ENCODE assay signal across 8 cellular contexts in the genomic region with DNA sequence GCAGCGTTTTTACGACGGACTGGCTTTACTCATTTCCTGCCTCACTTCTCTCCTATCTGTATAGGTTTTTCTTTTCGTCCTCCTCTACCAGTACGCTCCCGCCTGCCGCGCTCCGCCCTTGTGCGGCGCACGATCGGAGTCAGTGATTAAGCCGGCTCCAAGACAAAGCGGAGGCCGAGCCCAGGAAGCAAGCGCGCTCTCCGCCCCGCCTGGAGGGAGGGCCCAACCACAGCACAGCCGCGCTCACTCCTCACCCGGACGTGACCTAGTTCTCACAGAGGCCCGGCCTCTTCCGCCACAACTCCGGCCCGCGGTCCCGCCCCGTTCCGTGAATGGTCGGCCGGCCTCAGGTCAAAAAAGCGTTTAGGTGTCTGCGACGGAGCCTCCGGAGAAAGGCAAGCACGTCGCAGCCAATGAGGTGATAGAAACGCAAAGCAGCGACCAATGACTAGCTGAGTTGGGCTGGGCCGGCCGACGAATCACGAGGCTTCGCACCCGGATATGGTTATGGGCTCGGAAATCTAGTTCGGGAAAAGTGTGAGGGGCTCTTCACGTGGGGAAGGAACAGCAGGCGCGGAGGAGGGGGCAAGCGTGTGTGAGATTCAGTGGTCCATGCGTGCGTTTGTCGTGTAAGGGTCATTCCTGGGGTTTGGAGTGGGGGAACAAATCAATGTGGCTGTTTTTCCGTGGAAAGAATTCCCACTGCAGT. TPM values are rescaled to one million over a fixed set of nuclear protein-coding genes. Genes with fewer than 3 reads are reported as not detected.
DNase-seq lines count a peak whose midpoint lies in the region; ATAC-seq and TF ChIP-seq lines count a peak whose summit lies in the region.

A gene with protein sequence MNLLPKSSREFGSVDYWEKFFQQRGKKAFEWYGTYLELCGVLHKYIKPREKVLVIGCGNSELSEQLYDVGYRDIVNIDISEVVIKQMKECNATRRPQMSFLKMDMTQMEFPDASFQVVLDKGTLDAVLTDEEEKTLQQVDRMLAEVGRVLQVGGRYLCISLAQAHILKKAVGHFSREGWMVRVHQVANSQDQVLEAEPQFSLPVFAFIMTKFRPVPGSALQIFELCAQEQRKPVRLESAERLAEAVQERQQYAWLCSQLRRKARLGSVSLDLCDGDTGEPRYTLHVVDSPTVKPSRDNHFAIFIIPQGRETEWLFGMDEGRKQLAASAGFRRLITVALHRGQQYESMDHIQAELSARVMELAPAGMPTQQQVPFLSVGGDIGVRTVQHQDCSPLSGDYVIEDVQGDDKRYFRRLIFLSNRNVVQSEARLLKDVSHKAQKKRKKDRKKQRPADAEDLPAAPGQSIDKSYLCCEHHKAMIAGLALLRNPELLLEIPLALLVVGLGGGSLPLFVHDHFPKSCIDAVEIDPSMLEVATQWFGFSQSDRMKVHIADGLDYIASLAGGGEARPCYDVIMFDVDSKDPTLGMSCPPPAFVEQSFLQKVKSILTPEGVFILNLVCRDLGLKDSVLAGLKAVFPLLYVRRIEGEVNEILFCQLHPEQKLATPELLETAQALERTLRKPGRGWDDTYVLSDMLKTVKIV (plus strand): TSS at position 494 of the 709 bp plus-strand sequence. CDS start 308 bp downstream, outside the sequence.

- peak; percentile 99 for DNase-seq in DMS153 treated with DMSO at 0.1 percent for 48 hours (lab: John Stamatoyannopoulos, UW; ENCODE audit: unreplicated experiment)
- peak; percentile 100 for DNase-seq in KBM-7
- DNase-seq in activated T-cell treated with anti-CD3 and anti-CD28 coated beads, Interleukin-2, amount 50 U/mL, for 24 hours: peak; percentile 98
- DNase-seq in epithelial cell of proximal tubule (ENCODE audit: low read depth): peak; percentile 87
- peak; percentile 99 for DNase-seq in mucosa of gallbladder (ENCODE audit: low spot score)
- DNase-seq in stimulated activated CD8-positive, alpha-beta memory T cell treated with anti-CD3 and anti-CD28 coated beads, Interleukin-4, amount 100 ng/mL, for 4 hours (ENCODE audit: low read depth in 2 of 2, low spot score in 1 of 2): peak; percentile 94 to 98

- H3K27me3 Mint-ChIP-seq in activated T-cell treated with anti-CD3 and anti-CD28 coated beads, Interleukin-2, amount 50 U/mL, for 24 hours: no peaks in the 10 kb centered on the region

- peak within 1 kb of the TSS; percentile 95 for H3K4me3 Mint-ChIP-seq in activated T-cell treated with anti-CD3 and anti-CD28 coated beads, Interleukin-2, amount 50 U/mL, for 24 hours

- in situ Hi-C loops in KBM-7 (cut with MboI; ENCODE audit: low pct_unique_long_range_greater_than_20kb, low sequenced_read_pairs): no loop called here

- peak within 1 kb of the TSS; percentile 98 for H3K27ac Mint-ChIP-seq in activated T-cell treated with anti-CD3 and anti-CD28 coated beads, Interleukin-2, amount 50 U/mL, for 24 hours

- peaks cover 52% of the 10 kb centered on the region for H3K4me1 Mint-ChIP-seq in activated T-cell treated with anti-CD3 and anti-CD28 coated beads, Interleukin-2, amount 50 U/mL, for 24 hours (ENCODE audit: low read depth)

- peaks cover 50% of the 10 kb centered on the region for H3K36me3 Mint-ChIP-seq in activated T-cell treated with anti-CD3 and anti-CD28 coated beads, Interleukin-2, amount 50 U/mL, for 24 hours (ENCODE audit: low read depth)

- TF ChIP-seq CTCF in epithelial cell of proximal tubule (conservative IDR thresholded peaks at IDR 0.05; ENCODE audit: low read depth, low read length): no peak

- peak within 1 kb of the TSS; percentile 84 for H3K4me3 ChIP-seq in epithelial cell of proximal tubule (ENCODE audit: low read depth, low read length)

- peak; percentile 99 for ATAC-seq in GM21717 (IDR thresholded peaks at IDR 0.05; ENCODE audit: unreplicated experiment)

- no peaks in the 10 kb centered on the region for H3K9me3 Mint-ChIP-seq in activated T-cell treated with anti-CD3 and anti-CD28 coated beads, Interleukin-2, amount 50 U/mL, for 24 hours

TF ChIP-seq in PFSK-1, 5 proteins besides CTCF, POLR2A, EP300 and RAD21:
- TF ChIP-seq REST (IDR thresholded peaks at IDR 0.05; ENCODE audit: insufficient read depth in 1 of 2, low read depth in 2 of 2, low read length in 2 of 2) (no peak), SIN3A (IDR thresholded peaks at IDR 0.05; ENCODE audit: borderline replicate concordance, insufficient read depth, low read length) (peak; percentile 16; the same call in 1 of the 2 replicates), TAF1 (IDR thresholded peaks at IDR 0.05; ENCODE audit: borderline replicate concordance, insufficient read depth, low read length) (peak; percentile 70; the same call in 1 of the 2 replicates), POLR2AphosphoS5 (IDR thresholded peaks at IDR 0.05; ENCODE audit: low read depth, low read length) (peak; percentile 79; the same call in 1 of the 2 replicates), FOXP2 (optimal IDR thresholded peaks at IDR 0.05; ENCODE audit: borderline replicate concordance, extremely low read depth, extremely low read length, insufficient read depth) (peak; percentile 54)

RNA-seq across cellular contexts. Expression of the gene that starts here (rescaled TPM):
- polyA plus RNA-seq in PFSK-1 (2012; ENCODE audit: insufficient read length, low read depth): 58.2 TPM
- total RNA-seq in epithelial cell of proximal tubule (20.7 and 43.9 TPM in 2 replicates), mucosa of gallbladder (25.6 TPM)

Comparison
In these comparisons a context has a peak if more than half of its experiments do, and no peak if none do; other contexts are left out.
1. Peak in every context shown above with its lines: DNase-seq, ATAC-seq and H3K4me3 ChIP-seq.